Comparison of ENCODE assay signal across 1 cellular context in the genomic region with DNA sequence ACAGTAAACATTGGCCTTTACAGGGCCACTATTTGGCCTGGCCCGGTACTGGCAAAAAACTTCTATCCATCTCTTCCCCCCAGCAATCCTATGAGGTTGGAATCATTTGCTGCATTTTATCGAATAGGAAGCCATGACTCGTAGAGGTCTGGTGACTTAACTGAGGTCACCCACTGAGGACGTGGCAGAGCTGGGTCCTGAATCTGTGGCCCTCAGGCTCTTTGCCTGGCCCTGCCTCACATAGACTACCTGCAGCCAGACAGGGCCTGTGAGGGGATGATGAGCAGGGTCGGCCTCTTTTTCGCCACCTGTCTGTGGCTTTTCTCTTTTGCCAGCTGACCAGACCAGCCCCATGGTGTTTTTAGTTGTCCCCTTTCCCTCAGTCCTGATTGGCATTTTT.
TF ChIP-seq lines count a peak whose summit lies in the region.

No MANE protein-coding gene starts in this region.

TF ChIP-seq in endothelial cell of umbilical vein, 7 proteins besides CTCF, POLR2A, EP300 and RAD21 (continued from another document):
- TF ChIP-seq, protein P1, sequence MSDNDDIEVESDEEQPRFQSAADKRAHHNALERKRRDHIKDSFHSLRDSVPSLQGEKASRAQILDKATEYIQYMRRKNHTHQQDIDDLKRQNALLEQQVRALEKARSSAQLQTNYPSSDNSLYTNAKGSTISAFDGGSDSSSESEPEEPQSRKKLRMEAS (IDR thresholded peaks at IDR 0.05; ENCODE audit: insufficient read depth, insufficient read length), result no peak
- no peak for TF ChIP-seq MYC (IDR thresholded peaks at IDR 0.05; ENCODE audit: low read depth, low read length)
- TF ChIP-seq GATA2 (IDR thresholded peaks at IDR 0.05; ENCODE audit: insufficient read depth, insufficient read length, low read depth, low read length), result no peak
- TF ChIP-seq FOS (IDR thresholded peaks at IDR 0.05; ENCODE audit: borderline replicate concordance, insufficient read depth, low read length), result no peak
- TF ChIP-seq JUN (IDR thresholded peaks at IDR 0.05; ENCODE audit: borderline replicate concordance, insufficient read depth, insufficient read length, low read depth), result no peak
- no peak for TF ChIP-seq POLR2AphosphoS5 (IDR thresholded peaks at IDR 0.05; ENCODE audit: insufficient read depth, low read depth, low read length)
